Comparison of ENCODE assay signal across 8 cellular contexts in genomic region chr18:56575819-56576663, GRCh38.
DNase-seq lines count a peak whose midpoint lies in the region; ATAC-seq, FAIRE-seq and TF ChIP-seq lines count a peak whose summit lies in the region.

No MANE protein-coding gene starts in this region.

- no peak overlapping the region for H2AFZ ChIP-seq in DND-41 (ENCODE audit: low read depth, low read length)
- no peak overlapping the region for H2AFZ ChIP-seq in GM12878 (ENCODE audit: control insufficient read depth, low read depth, low read length)

- H3K4me2 ChIP-seq in DND-41 (ENCODE audit: insufficient read depth, low read length): no peak overlapping the region
- no peak overlapping the region for H3K4me2 ChIP-seq in GM12878 (ENCODE audit: control insufficient read depth, insufficient read depth)

- RAD21 ChIA-PET in GM12878 (lab: Charles Lee; ENCODE audit: unreplicated experiment): interaction anchor here (0.7 to 1.9 kb wide), 14 partner anchors 9 to 1341 kb away, joined by 3 to 6 read pairs (median 3); no protein-coding TSS in a partner anchor

- no peaks in the 10 kb centered on the region for H3K4me1 ChIP-seq in DND-41 (ENCODE audit: insufficient read depth, low read length)
- no peaks in the 10 kb centered on the region for H3K4me1 ChIP-seq in GM12878 (ENCODE audit: control insufficient read depth, insufficient read depth, low read length)
- peaks cover 14% of the 10 kb centered on the region for H3K4me1 ChIP-seq in suprapubic skin

- no peaks in the 10 kb centered on the region for H3K27me3 ChIP-seq in DND-41 (ENCODE audit: insufficient read depth, low read length, poor library complexity)
- H3K27me3 ChIP-seq in GM12878 (replicated peaks in 1 of 2; ENCODE audit: control insufficient read depth in 2 of 2, insufficient read depth in 2 of 2, low read length in 1 of 2): no peaks in the 10 kb centered on the region; a peak in 1 of 4 replicates
- no peaks in the 10 kb centered on the region for H3K27me3 ChIP-seq in suprapubic skin

- BruUV-seq in GM12878 (replicated peaks; lab: Mats Ljungman, UMichigan): no TSS peak

- H3K36me3 ChIP-seq in DND-41 (ENCODE audit: insufficient read depth, low read length) (no peaks in the 10 kb centered on the region), GM12878 (ENCODE audit: control insufficient read depth in 2 of 2, insufficient read depth in 2 of 2, low read length in 1 of 2) (no peaks in the 10 kb centered on the region), suprapubic skin (no peaks in the 10 kb centered on the region)

- H3K9ac ChIP-seq in DND-41 (ENCODE audit: low read depth, low read length) (no peak overlapping the region), GM12878 (ENCODE audit: control insufficient read depth, insufficient read depth, low read length) (no peak overlapping the region)

- SMC1A ChIA-PET in GM12878 (lab: Charles Lee; ENCODE audit: uncharacterized antibody, unreplicated experiment): interaction anchor here (0.6 to 4.9 kb wide), 23 partner anchors 9 to 1901 kb away, joined by 3 to 28 read pairs (median 4); no protein-coding TSS in a partner anchor

- H3K27ac ChIP-seq in DND-41 (ENCODE audit: low read length) (no peak overlapping the region), GM12878 (ENCODE audit: control insufficient read depth, insufficient read depth) (no peak overlapping the region), suprapubic skin (no peak overlapping the region)

- H3K9me3 ChIP-seq in DND-41 (ENCODE audit: insufficient read depth, low read length, severe bottlenecking): no peaks in the 10 kb centered on the region
- H3K9me3 ChIP-seq in GM12878 (replicated peaks; ENCODE audit: control insufficient read depth, insufficient read depth, low read length): no peaks in the 10 kb centered on the region
- no peaks in the 10 kb centered on the region for H3K9me3 ChIP-seq in suprapubic skin

- FAIRE-seq in GM12878 (lab: Jason Lieb, UNC): peak; percentile 96

- H3K4me3 ChIP-seq in DND-41 (ENCODE audit: low read depth in 1 of 2, low read length in 2 of 2) (no peak overlapping the region), HFF-Myc (replicated peaks; ENCODE audit: low read depth, low read length) (no peak overlapping the region), GM12878 (no peak overlapping the region), suprapubic skin (no peak overlapping the region)

- TF ChIP-seq POLR2A in GM12878 (IDR thresholded peaks at IDR 0.05; ENCODE audit: low read depth, low read length): no peak
- TF ChIP-seq POLR2A in suprapubic skin (IDR thresholded peaks at IDR 0.05): no peak

- H3K79me2 ChIP-seq in DND-41 (ENCODE audit: insufficient read depth, low read length): no peaks in the 10 kb centered on the region
- no peaks in the 10 kb centered on the region for H3K79me2 ChIP-seq in GM12878 (ENCODE audit: control insufficient read depth, insufficient read depth, low read length)

- CTCF ChIA-PET in GM12878 (lab: Yijun Ruan, JAX): interaction anchor here (0.7 to 5.1 kb wide), 35 partner anchors 9 to 1341 kb away, joined by 3 to 60 read pairs (median 4); no protein-coding TSS in a partner anchor

- TF ChIP-seq CTCF in DND-41 (IDR thresholded peaks at IDR 0.05; ENCODE audit: borderline replicate concordance, extremely low read depth, low read length, poor library complexity, severe bottlenecking) (peak; percentile 73), HFF-Myc (IDR thresholded peaks at IDR 0.05; ENCODE audit: low read depth, low read length, missing control alignments) (peak; percentile 45), GM12878 (IDR thresholded peaks at IDR 0.05 in 2 of 3, conservative IDR thresholded peaks at IDR 0.05 in 1 of 3; ENCODE audit: control insufficient read depth in 2 of 3, extremely low read depth in 1 of 3, insufficient read depth in 1 of 3, low read depth in 3 of 3, low read length in 3 of 3) (peak; percentile 44 to 57 (median 49); a peak in 5 of 6 replicates), suprapubic skin (IDR thresholded peaks at IDR 0.05) (peak; percentile 47 to 53)

- DNase-seq in DND-41: no peak
- no peak for DNase-seq in HFF-Myc (ENCODE audit: extremely low read depth, low read depth)
- peak; percentile 66 for DNase-seq in NCI-H2227 treated with DMSO at 0.1 percent for 48 hours (lab: John Stamatoyannopoulos, UW)
- no peak for DNase-seq in GM12878 (ENCODE audit: low read depth, low spot score)
- DNase-seq in iris pigment epithelial cell (ENCODE audit: low read depth): peak; percentile 72
- no peak for DNase-seq in suprapubic skin (ENCODE audit: low spot score in 2 of 2)
- no peak for DNase-seq in NK-92 (lab: John Stamatoyannopoulos, UW; ENCODE audit: unreplicated experiment)

- 38% methylated on average over 8 of the region's 8 CpGs for WGBS in GM12878 (ENCODE audit: insufficient coverage, insufficient replicate concordance, low lambda C conversion rate, missing lambda C conversion rate)
- 33% methylated on average over 8 of the region's 8 CpGs for WGBS in suprapubic skin

- no peaks in the 10 kb centered on the region for H4K20me1 ChIP-seq in DND-41 (ENCODE audit: insufficient read depth, low read length)
- H4K20me1 ChIP-seq in GM12878 (ENCODE audit: control insufficient read depth, insufficient read depth): no peaks in the 10 kb centered on the region

- ATAC-seq in DND-41 (ENCODE audit: insufficient read depth, low read depth) (peak; percentile 84), GM12878 (peak; percentile 90), HG03571 (IDR thresholded peaks at IDR 0.05; ENCODE audit: unreplicated experiment) (no peak)

- peak; percentile 89 for TF ChIP-seq RAD21 in GM12878 (IDR thresholded peaks at IDR 0.05; ENCODE audit: insufficient read depth, low read depth, low read length)

- TF ChIP-seq EP300 in GM12878 (IDR thresholded peaks at IDR 0.05; ENCODE audit: borderline replicate concordance in 1 of 2, control insufficient read depth in 1 of 2, low read depth in 2 of 2, low read length in 2 of 2) (no peak), suprapubic skin (IDR thresholded peaks at IDR 0.05) (no peak)

- intact Hi-C loops in GM12878 (cut with micrococcal nuclease; ENCODE audit: unreplicated experiment): loop anchor here (1.0 to 10.0 kb wide), 4 partner anchors 461 to 1340 kb away; no protein-coding TSS in a partner anchor

- in situ Hi-C loops in GM12878 (cut with MboI): loop anchor here (10.0 to 25.0 kb wide), 3 partner anchors 1241 to 1889 kb away; no protein-coding TSS in a partner anchor

- POLR2A ChIA-PET in GM12878 (lab: Charles Lee): no interaction called here

TF ChIP-seq in GM12878, 131 proteins besides CTCF, POLR2A, EP300 and RAD21:
- TF ChIP-seq RB1 (IDR thresholded peaks at IDR 0.05; ENCODE audit: borderline replicate concordance): peak; percentile 48; the same call in 1 of the 2 replicates
- TF ChIP-seq POLR2AphosphoS5 (IDR thresholded peaks at IDR 0.05; ENCODE audit: low read length): no peak
- TF ChIP-seq POLR2AphosphoS2 (IDR thresholded peaks at IDR 0.05; ENCODE audit: low read depth, low read length): no peak
- peak; percentile 70 for TF ChIP-seq SMC3 (IDR thresholded peaks at IDR 0.05; ENCODE audit: borderline replicate concordance, low read length)

Comparison
In these comparisons a context has a peak if more than half of its experiments do, and no peak if none do; other contexts are left out.
1. DNase-seq: peak in NCI-H2227 treated with DMSO at 0.1 percent for 48 hours (single experiment) and iris pigment epithelial cell (single experiment); none in DND-41 (single experiment), HFF-Myc (single experiment), GM12878 (single experiment), suprapubic skin (0 of 2) and NK-92 (single experiment).
2. Peak in every context shown above with its lines, with median percentiles within 50 percentile points of each other: CTCF ChIP-seq.